ENCODE assay signal across 1 cellular context in genomic region chr9:129627556-129628492, GRCh38.
TF ChIP-seq lines count a peak whose summit lies in the region.

No MANE protein-coding gene starts in this region.

TF ChIP-seq in H1, 55 proteins besides CTCF, POLR2A, EP300 and RAD21:
- TF ChIP-seq GTF2F1 (IDR thresholded peaks at IDR 0.05; ENCODE audit: borderline replicate concordance, low read depth, low read length) (no peak), MAFK (IDR thresholded peaks at IDR 0.05; ENCODE audit: low read depth, low read length) (no peak), USF2 (IDR thresholded peaks at IDR 0.05; ENCODE audit: low read length) (no peak), ATF3 (IDR thresholded peaks at IDR 0.05; ENCODE audit: insufficient read depth, low read depth, low read length) (no peak), GABPA (IDR thresholded peaks at IDR 0.05; ENCODE audit: borderline replicate concordance, insufficient read depth, low read length) (no peak), JUN (IDR thresholded peaks at IDR 0.05; ENCODE audit: low read depth, low read length) (no peak), CREB1 (IDR thresholded peaks at IDR 0.05) (no peak), SP1 (IDR thresholded peaks at IDR 0.05; ENCODE audit: low read depth, low read length) (no peak), MAX (IDR thresholded peaks at IDR 0.05) (no peak), YY1 (IDR thresholded peaks at IDR 0.05; ENCODE audit: low read depth, low read length) (no peak), SP4 (IDR thresholded peaks at IDR 0.05; ENCODE audit: low read length) (no peak), JUND (IDR thresholded peaks at IDR 0.05; ENCODE audit: low read length) (no peak), SUZ12 (IDR thresholded peaks at IDR 0.05; ENCODE audit: low read length) (no peak), ZNF274 (IDR thresholded peaks at IDR 0.05; ENCODE audit: borderline replicate concordance, extremely low read depth, low read length) (no peak), RBBP5 (IDR thresholded peaks at IDR 0.05; ENCODE audit: borderline replicate concordance, low read depth, low read length) (no peak), BCL11A (IDR thresholded peaks at IDR 0.05; ENCODE audit: low read depth in 2 of 2, low read length in 2 of 2) (no peak)
